In genomic region chr1:1919304-1920056, GRCh38 we compare ENCODE assay signal across 8 cellular contexts. TPM values are rescaled to one million over a fixed set of nuclear protein-coding genes. Genes with fewer than 3 reads are reported as not detected.
A peak's percentile ranks its signal among the peaks of the same experiment; 100 is the strongest.
DNase-seq lines count a peak whose midpoint lies in the region; ATAC-seq and TF ChIP-seq lines count a peak whose summit lies in the region.

No MANE protein-coding gene starts in this region.

- H3K9ac ChIP-seq in SK-N-MC (ENCODE audit: insufficient read length) = no peak overlapping the region

- H3K4me3 ChIP-seq in HFF-Myc (replicated peaks; ENCODE audit: low read depth, low read length) (peak overlapping the region; percentile 48), SK-N-MC (peak overlapping the region; percentile 83), osteoblast (ENCODE audit: insufficient read depth, low read length) (peak overlapping the region; percentile 58), thoracic aorta (peak overlapping the region; percentile 72)

- no peak overlapping the region for H3K27ac ChIP-seq in SK-N-MC
- no peak overlapping the region for H3K27ac ChIP-seq in osteoblast (ENCODE audit: low read depth, low read length)
- H3K27ac ChIP-seq in thoracic aorta = no peak overlapping the region

- H3K9me3 Mint-ChIP-seq in glutamatergic neuron (ENCODE audit: unreplicated experiment) = no peaks in the 10 kb centered on the region

- H3K9me3 ChIP-seq in SK-N-MC (ENCODE audit: low read depth, low read length) (no peaks in the 10 kb centered on the region), osteoblast (ENCODE audit: low read depth, low read length) (no peaks in the 10 kb centered on the region), thoracic aorta (no peaks in the 10 kb centered on the region)

- H3K4me1 Mint-ChIP-seq in glutamatergic neuron (ENCODE audit: low read depth, unreplicated experiment) = peaks cover 2% of the 10 kb centered on the region

- no peak overlapping the region for H2AFZ ChIP-seq in osteoblast (ENCODE audit: low read length)

- H3K36me3 Mint-ChIP-seq in glutamatergic neuron (ENCODE audit: unreplicated experiment) = no peaks in the 10 kb centered on the region

- no peaks in the 10 kb centered on the region for H4K20me1 ChIP-seq in osteoblast (ENCODE audit: insufficient read depth, low read length)

- H3K27me3 Mint-ChIP-seq in glutamatergic neuron (ENCODE audit: unreplicated experiment) = no peaks in the 10 kb centered on the region

- H3K27me3 ChIP-seq in osteoblast (ENCODE audit: insufficient read depth, low read length) (peaks cover 11% of the 10 kb centered on the region), thoracic aorta (replicated peaks; ENCODE audit: insufficient read depth) (no peaks in the 10 kb centered on the region)

- no peaks in the 10 kb centered on the region for H3K36me3 ChIP-seq in SK-N-MC (ENCODE audit: insufficient read depth, low read length)
- no peaks in the 10 kb centered on the region for H3K36me3 ChIP-seq in osteoblast (ENCODE audit: insufficient read depth, low read length)
- no peaks in the 10 kb centered on the region for H3K36me3 ChIP-seq in thoracic aorta

- TF ChIP-seq CTCF in HFF-Myc (IDR thresholded peaks at IDR 0.05; ENCODE audit: low read depth, low read length, missing control alignments) (no peak), glutamatergic neuron (IDR thresholded peaks at IDR 0.05; ENCODE audit: partially characterized antibody, unreplicated experiment) (no peak), osteoblast (IDR thresholded peaks at IDR 0.05; ENCODE audit: extremely low read depth, low read depth, low read length) (no peak), thoracic aorta (IDR thresholded peaks at IDR 0.05) (no peak)

- peak; percentile 88 for DNase-seq in GM04504 (ENCODE audit: low read depth)
- DNase-seq in HFF-Myc (ENCODE audit: extremely low read depth, low read depth) = peak; percentile 83
- DNase-seq in MV-4-11 (lab: John Stamatoyannopoulos, UW) = peak; percentile 96
- peak; percentile 93 for DNase-seq in SK-N-MC (ENCODE audit: low read depth, low spot score)
- DNase-seq in activated naive CD4-positive, alpha-beta T cell treated with anti-CD3 and anti-CD28 coated beads, Interleukin-2, amount 50 U/mL, for 16 hours = peak; percentile 99
- peak; percentile 100 for DNase-seq in glutamatergic neuron
- DNase-seq in osteoblast (ENCODE audit: insufficient read length, low spot score, missing footprints) = peak; percentile 100
- DNase-seq in thoracic aorta (ENCODE audit: low spot score) = peak; percentile 72

- peak; percentile 77 for ATAC-seq in thoracic aorta (ENCODE audit: insufficient number of reproducible peaks, low FRiP score, low read depth)

- H3K27ac Mint-ChIP-seq in glutamatergic neuron (ENCODE audit: unreplicated experiment) = no peak overlapping the region

- no peak overlapping the region for H3K4me3 Mint-ChIP-seq in glutamatergic neuron (ENCODE audit: unreplicated experiment)

- H3K79me2 ChIP-seq in osteoblast (ENCODE audit: insufficient read depth, low read length) = no peaks in the 10 kb centered on the region

- H3K4me1 ChIP-seq in osteoblast (ENCODE audit: insufficient read depth, low read length) (peaks cover 6% of the 10 kb centered on the region), thoracic aorta (ENCODE audit: control insufficient read depth in 1 of 2, low read depth in 2 of 2) (peaks cover 0 to 10% of the 10 kb centered on the region in 2 donors)

- peak overlapping the region; percentile 72 for H3K4me2 ChIP-seq in osteoblast (ENCODE audit: insufficient read depth, low read length)

RNA-seq across cellular contexts. Expression of gene TMEM52, which starts 0.4 kb away (rescaled TPM):
- total RNA-seq in glutamatergic neuron (ENCODE audit: unreplicated experiment) (5.4 TPM), osteoblast (not detected in 2 replicates), thoracic aorta (not detected)

RNA-seq across cellular contexts. Expression of gene CALML6, which starts 4.4 kb away (rescaled TPM):
- total RNA-seq in glutamatergic neuron (ENCODE audit: unreplicated experiment) (5.2 TPM), osteoblast (0.29 and 0.36 TPM in 2 replicates), thoracic aorta (not detected)

RNA-seq across cellular contexts. Expression of gene GNB1, which starts 28.6 kb away (rescaled TPM):
- total RNA-seq in glutamatergic neuron (ENCODE audit: unreplicated experiment) (734 TPM), osteoblast (84.6 and 88.7 TPM in 2 replicates), thoracic aorta (100 to 1,000 TPM; 169 to 200 TPM)
